Comparison of ENCODE assay signal across 9 cellular contexts in genomic region chr6:45163952-45164766, GRCh38.
DNase-seq lines count a peak whose midpoint lies in the region; ATAC-seq, FAIRE-seq and TF ChIP-seq lines count a peak whose summit lies in the region.
"Had no signal": no experiment of that assay in that cellular context is flagged by ENCODE, and none has a peak within 500 bp of the region (broad histone marks: within the 10 kb centered on the region; RNA-seq: fewer than 3 reads in every experiment).

No MANE protein-coding gene starts in this region.

- WGBS in small intestine, 3 donors = 80 to 95% (median 86%) methylated on average over 3 of the region's 3 CpGs

- H3K27ac ChIP-seq in astrocyte (ENCODE audit: low read depth, low read length) (no peak overlapping the region), small intestine (ENCODE audit: low read depth in 1 of 2, low read length in 1 of 2) (no peak overlapping the region)

- no peaks in the 10 kb centered on the region for H4K20me1 ChIP-seq in astrocyte (ENCODE audit: insufficient read depth, low read length)

- H3K36me3 ChIP-seq in astrocyte (ENCODE audit: insufficient read depth, low read length) (no peaks in the 10 kb centered on the region), small intestine (ENCODE audit: control insufficient read depth in 2 of 2, insufficient read depth in 2 of 2, low read length in 2 of 2) (no peaks in the 10 kb centered on the region)

- no peak overlapping the region for H3K4me2 ChIP-seq in astrocyte (ENCODE audit: low read length)

- no peak overlapping the region for H3K4me3 Mint-ChIP-seq in astrocyte (ENCODE audit: unreplicated experiment)

- H3K36me3 Mint-ChIP-seq in astrocyte (ENCODE audit: low read depth, unreplicated experiment) = no peaks in the 10 kb centered on the region

- no peak overlapping the region for H2AFZ ChIP-seq in astrocyte (ENCODE audit: low read depth, low read length)

- H3K4me1 ChIP-seq in astrocyte (ENCODE audit: insufficient read depth, low read length) (no peaks in the 10 kb centered on the region), small intestine (ENCODE audit: control insufficient read depth in 2 of 2, insufficient read depth in 1 of 2, low read depth in 1 of 2, low read length in 1 of 2) (no peaks in the 10 kb centered on the region)

- H3K4me3 ChIP-seq in astrocyte (ENCODE audit: insufficient read depth, low read depth, low read length) (no peak overlapping the region), small intestine (ENCODE audit: low read depth in 1 of 2, low read length in 2 of 2) (no peak overlapping the region)

- no peak for TF ChIP-seq CTCF in astrocyte (IDR thresholded peaks at IDR 0.05; ENCODE audit: insufficient read depth, low read depth, low read length)

- H3K27ac Mint-ChIP-seq in astrocyte (ENCODE audit: unreplicated experiment) = no peak overlapping the region

- FAIRE-seq in astrocyte (lab: Jason Lieb, UNC) (no peak), small intestine (lab: Jason Lieb, UNC) (no peak)

- H3K9me3 ChIP-seq in astrocyte (ENCODE audit: insufficient read depth, low read depth, low read length) (no peaks in the 10 kb centered on the region), small intestine (ENCODE audit: control insufficient read depth, low read depth) (no peaks in the 10 kb centered on the region)

- H3K9ac ChIP-seq in astrocyte (ENCODE audit: low read length) = no peak overlapping the region

- DNase-seq in Daoy (ENCODE audit: low read depth) (peak; percentile 53), astrocyte (ENCODE audit: low read depth) (peak; percentile 53), small intestine (no peak), NOMO-1 (lab: John Stamatoyannopoulos, UW; ENCODE audit: unreplicated experiment in 2 of 2) (no peak), OCI-M1 (lab: John Stamatoyannopoulos, UW) (no peak), GDM1 (lab: John Stamatoyannopoulos, UW) (no peak)
- DNase-seq: NCI-H82 had no signal

- H3K27me3 ChIP-seq in astrocyte (ENCODE audit: insufficient read depth, low read length) (no peaks in the 10 kb centered on the region), small intestine (ENCODE audit: control insufficient read depth in 2 of 2, insufficient read depth in 2 of 2, low read length in 2 of 2) (no peaks in the 10 kb centered on the region)

- ATAC-seq in GM19455 (IDR thresholded peaks at IDR 0.05; ENCODE audit: unreplicated experiment) = peak; percentile 73
- peak; percentile 90 for ATAC-seq in HG03432 (IDR thresholded peaks at IDR 0.05; ENCODE audit: unreplicated experiment)

- H3K79me2 ChIP-seq in astrocyte (ENCODE audit: insufficient read depth, low read length) = no peaks in the 10 kb centered on the region

- H3K4me1 Mint-ChIP-seq in astrocyte (ENCODE audit: low read depth, unreplicated experiment) = peaks cover 3% of the 10 kb centered on the region

- H3K9me3 Mint-ChIP-seq in astrocyte (ENCODE audit: unreplicated experiment) = no peaks in the 10 kb centered on the region

- H3K27me3 Mint-ChIP-seq in astrocyte (ENCODE audit: low read depth, unreplicated experiment) = no peaks in the 10 kb centered on the region

Comparison
In these comparisons a context has a peak if more than half of its experiments do, and no peak if none do; other contexts are left out.
1. DNase-seq: peak in Daoy (single experiment) and astrocyte (single experiment); none in small intestine (single experiment), NOMO-1 (0 of 2), OCI-M1 (single experiment) and GDM1 (single experiment).